ENCODE assay signal across 8 cellular contexts in the genomic region with DNA sequence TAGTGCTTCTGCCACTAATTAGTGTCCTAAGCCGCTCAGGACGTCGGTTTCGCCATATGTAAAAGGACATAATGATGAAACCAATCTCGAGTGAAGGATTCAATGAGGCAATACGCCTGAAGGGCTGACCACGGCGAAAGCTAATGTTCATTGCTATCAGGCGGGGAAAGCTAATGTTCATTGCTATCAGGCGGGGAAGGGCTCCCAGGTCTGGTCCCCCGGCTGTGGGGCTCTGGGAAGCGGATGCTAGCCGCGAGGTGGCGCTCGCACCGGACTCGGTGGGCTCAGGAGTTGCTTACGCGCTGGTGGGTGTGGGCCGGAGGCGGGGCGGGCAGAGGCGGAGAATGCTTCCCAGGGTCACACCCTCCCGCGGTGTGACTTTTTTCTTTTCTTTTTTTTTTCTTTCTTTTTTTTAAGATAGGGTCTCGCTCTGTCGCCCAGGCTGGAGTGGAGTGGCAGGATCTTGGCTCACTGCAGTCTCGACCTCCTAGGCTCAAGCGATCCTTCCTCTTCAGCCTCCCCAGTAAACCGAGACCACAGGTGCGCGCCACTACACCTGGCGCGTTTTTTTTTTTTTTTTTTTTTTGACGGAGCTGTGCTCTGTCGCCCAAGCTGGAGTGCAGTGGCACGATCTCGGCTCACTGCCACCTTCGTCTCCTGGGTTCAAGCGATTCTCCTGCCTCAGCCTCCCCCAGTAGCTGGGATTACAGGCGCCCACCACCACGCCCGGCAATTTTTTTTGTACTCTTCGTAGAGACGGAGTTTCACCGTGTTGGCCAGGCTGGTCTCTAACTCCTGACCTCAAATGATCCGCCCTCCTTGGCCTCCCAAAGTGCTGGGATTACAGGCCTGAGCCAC. TPM values are rescaled to one million over a fixed set of nuclear protein-coding genes. Genes with fewer than 3 reads are reported as not detected.
DNase-seq lines count a peak whose midpoint lies in the region; ATAC-seq and TF ChIP-seq lines count a peak whose summit lies in the region.

No MANE protein-coding gene starts in this region.

- ATAC-seq in HG03342 (IDR thresholded peaks at IDR 0.05; ENCODE audit: unreplicated experiment) (peak; percentile 67), GM21737 (IDR thresholded peaks at IDR 0.05; ENCODE audit: unreplicated experiment) (no peak)

- H3K36me3 ChIP-seq in ES-I3 (ENCODE audit: insufficient read depth, low read length): no peaks in the 10 kb centered on the region

- peak overlapping the region; percentile 65; the same call in 1 of the 2 replicates for H3K9ac ChIP-seq in ES-I3 (ENCODE audit: low read depth, low read length)

- DNase-seq in NCI-H524 (lab: John Stamatoyannopoulos, UW): peak; percentile 67 to 81
- peak; percentile 83 to 84 for DNase-seq in activated CD4-positive, alpha-beta T cell treated with anti-CD3 and anti-CD28 coated beads, Interleukin-2, amount 50 U/mL, for 4 hours
- peak; percentile 95 for DNase-seq in dermis blood vessel endothelial cell
- peak; percentile 83 to 97 for DNase-seq in lower leg skin (ENCODE audit: low spot score in 2 of 2)
- peak; percentile 61 to 88 (median 71) for DNase-seq in stimulated activated CD4-positive, alpha-beta T cell treated with anti-CD3 and anti-CD28 coated beads, TNF-alpha, amount 100 ng/mL, for 24 hours (ENCODE audit: low read depth in 3 of 3)

- no peak for TF ChIP-seq CTCF in lower leg skin (IDR thresholded peaks at IDR 0.05)

- H3K4me1 ChIP-seq in ES-I3 (ENCODE audit: insufficient read depth, low read length): peaks cover 14% of the 10 kb centered on the region

- no peaks in the 10 kb centered on the region for H3K9me3 ChIP-seq in ES-I3 (ENCODE audit: control insufficient read depth, insufficient read depth, low read length)

- no peak for TF ChIP-seq POLR2A in lower leg skin (IDR thresholded peaks at IDR 0.05)

- intact Hi-C loops in lower leg skin (cut with DNase I; ENCODE audit: low total_unique reads): no loop called here

- no peak overlapping the region for H3K4me3 ChIP-seq in lower leg skin (ENCODE audit: low read depth, poor library complexity, severe bottlenecking)

- 7 to 8% methylated on average over 48 of the region's 48 CpGs for WGBS in lower leg skin, 2 donors

RNA-seq across cellular contexts. Expression of a gene that starts 1.1 kb away (rescaled TPM):
- total RNA-seq in dermis blood vessel endothelial cell (19.1 and 53.5 TPM in 2 replicates), lower leg skin (10 to 100 TPM in 1 of 4 donors, 1 to 10 TPM in 3; 2.1 to 10.2 (median 6.6) TPM)

RNA-seq across cellular contexts. Expression of a gene that starts 28.0 kb away (rescaled TPM):
- total RNA-seq in dermis blood vessel endothelial cell (0.14 and 0.34 TPM in 2 replicates), lower leg skin (not detected)

RNA-seq across cellular contexts. Expression of a gene that starts 31.8 kb away (rescaled TPM):
- total RNA-seq in dermis blood vessel endothelial cell (not detected in 2 replicates), lower leg skin (under 1 TPM in 1 of 4 donors, not detected in 3; 0.23 TPM)

RNA-seq across cellular contexts. Expression of a gene that starts 33.5 kb away (rescaled TPM):
- not detected in 2 replicates for total RNA-seq in dermis blood vessel endothelial cell
- total RNA-seq in lower leg skin: not detected
